1 cellular context compared by ENCODE assay signal in genomic region chr17:78890111-78890897, GRCh38.
TF ChIP-seq lines count a peak whose summit lies in the region.

No MANE protein-coding gene starts in this region.

TF ChIP-seq in GM23338, 12 proteins besides CTCF, POLR2A, EP300 and RAD21 (continued from another document):
- no peak for TF ChIP-seq ETS1 (IDR thresholded peaks at IDR 0.05)
- no peak for TF ChIP-seq REST (IDR thresholded peaks at IDR 0.05; ENCODE audit: unreplicated experiment)
- TF ChIP-seq POLR2AphosphoS5 (IDR thresholded peaks at IDR 0.05; ENCODE audit: low read depth), result no peak
- TF ChIP-seq ZNF331 (CRISPR knock-in tag; IDR thresholded peaks at IDR 0.05; ENCODE audit: low read depth), result no peak
- no peak for TF ChIP-seq ZNF114 (CRISPR knock-in tag; IDR thresholded peaks at IDR 0.05)
TF ChIP-seq in GM23338: peak in this region for 0.
